In genomic region chr9:70557665-70558419, GRCh38 we compare ENCODE assay signal across 10 cellular contexts.
DNase-seq lines count a peak whose midpoint lies in the region; ATAC-seq and TF ChIP-seq lines count a peak whose summit lies in the region.
"Had no signal": no experiment of that assay in that cellular context is flagged by ENCODE, and none has a peak within 500 bp of the region (broad histone marks: within the 10 kb centered on the region; RNA-seq: fewer than 3 reads in every experiment).

No MANE protein-coding gene starts in this region.

- POLR2A ChIA-PET in RWPE1 (lab: Yijun Ruan, JAX; ENCODE audit: low non-redundant PET), result no interaction called here

- ATAC-seq in GM18870 (IDR thresholded peaks at IDR 0.05; ENCODE audit: unreplicated experiment) (peak; percentile 99), GM21576 (IDR thresholded peaks at IDR 0.05; ENCODE audit: unreplicated experiment) (peak; percentile 99), HG03108 (IDR thresholded peaks at IDR 0.05; ENCODE audit: unreplicated experiment) (peak; percentile 96), esophagus mucosa (no peak)
- ATAC-seq: natural killer cell treated with Interleukin-12 subunit alpha and Interleukin-12 subunit beta and Interleukin-15 and Interleukin-18, amount 100 ng/mL, for 72 hours had no signal

- no peak overlapping the region for H3K27ac ChIP-seq in RWPE1

- DNase-seq in globus pallidus (ENCODE audit: low spot score), result peak; percentile 31
- no peak for DNase-seq in RWPE1 (ENCODE audit: low spot score)
- no peak for DNase-seq in DMS114 treated with DMSO at 0.1 percent for 48 hours (lab: John Stamatoyannopoulos, UW; ENCODE audit: unreplicated experiment)
- DNase-seq in DMS53 treated with DMSO at 0.1 percent for 48 hours (lab: John Stamatoyannopoulos, UW; ENCODE audit: unreplicated experiment), result no peak
- DNase-seq: stimulated activated naive CD4-positive, alpha-beta T cell treated with Interleukin-2 at 50 U/mL for 16 hours had no signal

- CTCF ChIA-PET in RWPE1 (lab: Yijun Ruan, JAX), result no interaction called here

- TF ChIP-seq CTCF in RWPE1 (conservative IDR thresholded peaks at IDR 0.05; ENCODE audit: low read depth), result no peak
